In genomic region chr6:87789198-87789899, GRCh38 we compare ENCODE assay signal across 10 cellular contexts.
DNase-seq lines count a peak whose midpoint lies in the region; ATAC-seq and TF ChIP-seq lines count a peak whose summit lies in the region.
"Had no signal": no experiment of that assay in that cellular context is flagged by ENCODE, and none has a peak within 500 bp of the region (broad histone marks: within the 10 kb centered on the region; RNA-seq: fewer than 3 reads in every experiment).

No MANE protein-coding gene starts in this region.

- ATAC-seq in HG02642 (IDR thresholded peaks at IDR 0.05; ENCODE audit: poor library complexity, unreplicated experiment), result no peak
- ATAC-seq in HG02678 (IDR thresholded peaks at IDR 0.05; ENCODE audit: unreplicated experiment), result no peak

- H3K36me3 Mint-ChIP-seq in mesothelial cell of epicardium, result peaks cover 2% of the 10 kb centered on the region

- DNase-seq in COR-L47 (lab: John Stamatoyannopoulos, UW) (peak; percentile 37), NCI-H1105 treated with DMSO at 0.1 percent for 48 hours (lab: John Stamatoyannopoulos, UW) (peak; percentile 86), choroid plexus epithelial cell (ENCODE audit: low read depth) (peak; percentile 58), mesothelial cell of epicardium (ENCODE audit: low spot score in 2 of 2, unreplicated experiment in 2 of 2) (no peak), NCI-H524 (lab: John Stamatoyannopoulos, UW) (no peak)
- DNase-seq in stimulated activated CD8-positive, alpha-beta memory T cell treated with anti-CD3 and anti-CD28 coated beads, Interleukin-4, amount 100 ng/mL, for 48 hours, result no peak
- DNase-seq: NCI-H1694 treated with DMSO at 0.1 percent for 48 hours had no signal

- H3K4me1 Mint-ChIP-seq in mesothelial cell of epicardium, result peaks cover 33% of the 10 kb centered on the region

- H3K9me3 Mint-ChIP-seq in mesothelial cell of epicardium, result peaks cover 9% of the 10 kb centered on the region

- peak overlapping the region; percentile 83 for H3K27ac Mint-ChIP-seq in mesothelial cell of epicardium

- H3K27me3 Mint-ChIP-seq in mesothelial cell of epicardium (ENCODE audit: low read depth), result no peaks in the 10 kb centered on the region

- no peak for TF ChIP-seq CTCF in choroid plexus epithelial cell (conservative IDR thresholded peaks at IDR 0.05; ENCODE audit: low read depth, low read length)
- no peak for TF ChIP-seq CTCF in mesothelial cell of epicardium (IDR thresholded peaks at IDR 0.05; ENCODE audit: unreplicated experiment)

- H3K4me3 ChIP-seq in choroid plexus epithelial cell (ENCODE audit: low read depth, low read length), result no peak overlapping the region
- H3K4me3 ChIP-seq: skin epidermis had no signal

- H3K4me3 Mint-ChIP-seq in mesothelial cell of epicardium, result no peak overlapping the region

Comparison
In these comparisons a context has a peak if more than half of its experiments do, and no peak if none do; other contexts are left out.
1. DNase-seq: peak in COR-L47 (single experiment), NCI-H1105 treated with DMSO at 0.1 percent for 48 hours (single experiment) and choroid plexus epithelial cell (single experiment); none in mesothelial cell of epicardium (0 of 2), NCI-H524 (0 of 2) and stimulated activated CD8-positive, alpha-beta memory T cell treated with anti-CD3 and anti-CD28 coated beads, Interleukin-4, amount 100 ng/mL, for 48 hours (single experiment).